In the genomic region with DNA sequence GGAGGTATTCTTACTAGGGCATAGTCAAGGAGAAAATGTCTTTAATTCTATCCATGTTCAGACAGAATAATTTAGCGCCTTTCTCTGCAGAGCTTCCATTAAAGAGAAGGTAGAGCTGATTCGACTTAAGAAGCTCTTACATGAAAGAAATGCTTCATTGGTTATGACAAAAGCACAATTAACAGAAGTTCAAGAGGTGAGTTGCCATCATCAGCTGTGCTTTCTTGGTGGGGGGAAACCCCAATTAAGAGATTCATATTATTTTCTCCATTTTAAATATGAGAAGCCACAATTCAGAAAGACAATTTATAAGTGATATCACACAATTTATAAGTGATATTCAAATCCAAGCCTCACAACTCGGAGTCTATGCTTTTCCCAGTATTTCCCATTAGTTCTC, we compare ENCODE assay signal across 12 cellular contexts. TPM values are rescaled to one million over a fixed set of nuclear protein-coding genes. Genes with fewer than 3 reads are reported as not detected.
A peak's percentile ranks its signal among the peaks of the same experiment; 100 is the strongest.
DNase-seq lines count a peak whose midpoint lies in the region; ATAC-seq and TF ChIP-seq lines count a peak whose summit lies in the region.
"Had no signal": no experiment of that assay in that cellular context is flagged by ENCODE, and none has a peak within 500 bp of the region (broad histone marks: within the 10 kb centered on the region; RNA-seq: fewer than 3 reads in every experiment).

No MANE protein-coding gene starts in this region.

- no peaks in the 10 kb centered on the region for H3K27me3 ChIP-seq in PC-3 (ENCODE audit: low read length)
- H3K27me3 ChIP-seq in iPS-18a (ENCODE audit: control insufficient read depth, insufficient read depth, low read length) = no peaks in the 10 kb centered on the region
- H3K27me3 ChIP-seq: upper lobe of left lung had no signal

- no peaks in the 10 kb centered on the region for H3K9me3 Mint-ChIP-seq in activated T-cell treated with anti-CD3 and anti-CD28 coated beads, Interleukin-2, amount 50 U/mL, for 72 hours
- no peaks in the 10 kb centered on the region for H3K9me3 Mint-ChIP-seq in stimulated activated naive B cell treated with anti-CD40 and anti-IgM and Interleukin-4, amounts not matched to agents 10 μg/mL and 1 μg/mL and 100 μg/mL, for 72 hours

- TF ChIP-seq CTCF in PC-3 (conservative IDR thresholded peaks at IDR 0.05; ENCODE audit: low read depth, low read length) = no peak

- intact Hi-C loops in PC-3 (cut with micrococcal nuclease) = no loop called here

- 0 out of 2 replicates have a peak overlapping the region, but pooled peaks have one; percentile 78 for H2AFZ ChIP-seq in PC-3 (ENCODE audit: low read length)

- no peak overlapping the region for H3K9ac ChIP-seq in PC-3 (ENCODE audit: low read length)
- H3K9ac ChIP-seq in iPS-18a (ENCODE audit: low read length) = peak overlapping the region; percentile 90

- H3K4me1 Mint-ChIP-seq in activated T-cell treated with anti-CD3 and anti-CD28 coated beads, Interleukin-2, amount 50 U/mL, for 72 hours (ENCODE audit: low read depth) = peaks cover 21% of the 10 kb centered on the region
- H3K4me1 Mint-ChIP-seq in stimulated activated naive B cell treated with anti-CD40 and anti-IgM and Interleukin-4, amounts not matched to agents 10 μg/mL and 1 μg/mL and 100 μg/mL, for 72 hours = peaks cover 17 to 27% of the 10 kb centered on the region in 2 donors

- peaks cover 15% of the 10 kb centered on the region for H3K4me1 ChIP-seq in PC-3 (ENCODE audit: insufficient read depth, low read length)
- H3K4me1 ChIP-seq in iPS-18a (ENCODE audit: control insufficient read depth, low read depth, low read length) = peaks cover 21% of the 10 kb centered on the region

- no TSS peak for BruUV-seq in PC-3 (replicated peaks; lab: Mats Ljungman, UMichigan)

- no peak overlapping the region for H3K4me3 ChIP-seq in PC-3 (ENCODE audit: low read length)
- H3K4me3 ChIP-seq in iPS-18a (ENCODE audit: low read length) = peak overlapping the region; percentile 66

- no peaks in the 10 kb centered on the region for H3K9me3 ChIP-seq in PC-3 (ENCODE audit: low read length)
- no peaks in the 10 kb centered on the region for H3K9me3 ChIP-seq in iPS-18a (ENCODE audit: control insufficient read depth, low read depth, low read length)
- H3K9me3 ChIP-seq: upper lobe of left lung had no signal

- no peaks in the 10 kb centered on the region for H3K36me3 ChIP-seq in PC-3 (ENCODE audit: low read depth, low read length)
- H3K36me3 ChIP-seq in iPS-18a (ENCODE audit: control insufficient read depth, low read depth, low read length) = no peaks in the 10 kb centered on the region
- H3K36me3 ChIP-seq: upper lobe of left lung had no signal

- no peak overlapping the region for H3K4me2 ChIP-seq in PC-3 (ENCODE audit: low read length)

- no peaks in the 10 kb centered on the region for H3K9me2 ChIP-seq in PC-3 (replicated peaks; ENCODE audit: low read length)

- no peak overlapping the region for H3K27ac Mint-ChIP-seq in activated T-cell treated with anti-CD3 and anti-CD28 coated beads, Interleukin-2, amount 50 U/mL, for 72 hours
- H3K27ac Mint-ChIP-seq in stimulated activated naive B cell treated with anti-CD40 and anti-IgM and Interleukin-4, amounts not matched to agents 10 μg/mL and 1 μg/mL and 100 μg/mL, for 72 hours = peak overlapping the region; percentile 88
- H3K27ac Mint-ChIP-seq: activated naive CD8-positive, alpha-beta T cell treated with anti-CD3 and anti-CD28 coated beads, Interleukin-2, amount 10 ng/mL, durations not matched to agents 7 days and 5 days had no signal

- POLR2A ChIA-PET in PC-3 (lab: Charles Lee; ENCODE audit: unreplicated experiment) = no interaction called here

- H3K27ac ChIP-seq in PC-3 (ENCODE audit: low read length) (no peak overlapping the region), iPS-18a (ENCODE audit: low read length) (peak overlapping the region; percentile 97)

- peak overlapping the region; percentile 75 to 82 for H3K4me3 Mint-ChIP-seq in activated T-cell treated with anti-CD3 and anti-CD28 coated beads, Interleukin-2, amount 50 U/mL, for 72 hours
- H3K4me3 Mint-ChIP-seq in stimulated activated naive B cell treated with anti-CD40 and anti-IgM and Interleukin-4, amounts not matched to agents 10 μg/mL and 1 μg/mL and 100 μg/mL, for 72 hours = peak overlapping the region; percentile 75 to 87

- no peaks in the 10 kb centered on the region for H3K79me2 ChIP-seq in PC-3 (ENCODE audit: low read length)

- CTCF ChIA-PET in PC-3 (lab: Charles Lee) = interaction anchor here (0.6 kb wide), 1 partner anchor 13 kb away, joined by 3 read pairs; no protein-coding TSS in a partner anchor

- no peaks in the 10 kb centered on the region for H3F3A ChIP-seq in PC-3 (ENCODE audit: low read length, unreplicated experiment)

- H3K36me3 Mint-ChIP-seq in activated T-cell treated with anti-CD3 and anti-CD28 coated beads, Interleukin-2, amount 50 U/mL, for 72 hours (ENCODE audit: insufficient read depth in 2 of 2) = no peaks in the 10 kb centered on the region
- H3K36me3 Mint-ChIP-seq in stimulated activated naive B cell treated with anti-CD40 and anti-IgM and Interleukin-4, amounts not matched to agents 10 μg/mL and 1 μg/mL and 100 μg/mL, for 72 hours = no peaks in the 10 kb centered on the region
- H3K36me3 Mint-ChIP-seq: activated naive CD8-positive, alpha-beta T cell treated with anti-CD3 and anti-CD28 coated beads, Interleukin-2, amount 10 ng/mL, durations not matched to agents 7 days and 5 days had no signal

- H4K20me1 ChIP-seq in PC-3 (ENCODE audit: low read length) = no peaks in the 10 kb centered on the region

- no peak for ATAC-seq in activated T-cell treated with anti-CD3 and anti-CD28 coated beads, Interleukin-2, amount 50 U/mL, for 72 hours (replicated peaks in 1 of 2)
- ATAC-seq in PC-3 = no peak
- ATAC-seq in stimulated activated naive B cell treated with anti-CD40 and anti-IgM and Interleukin-4, amounts not matched to agents 10 μg/mL and 1 μg/mL and 100 μg/mL, for 72 hours (replicated peaks) = peak; percentile 34 to 40

- DNase-seq in activated T-cell treated with anti-CD3 and anti-CD28 coated beads, Interleukin-2, amount 50 U/mL, for 72 hours = no peak
- DNase-seq in activated T-cell treated with anti-CD3 and anti-CD28 coated beads, Interleukin-2, amount 50 U/mL, for 1 hour = no peak
- DNase-seq in PC-3 = no peak
- DNase-seq in stimulated activated naive B cell treated with anti-CD40 and anti-IgM and Interleukin-4, amounts not matched to agents 10 μg/mL and 1 μg/mL and 100 μg/mL, for 72 hours = no peak
- no peak for DNase-seq in globus pallidus (ENCODE audit: low spot score)
- DNase-seq in NCI-H446 (lab: John Stamatoyannopoulos, UW) = no peak
- DNase-seq in stimulated activated CD4-positive, alpha-beta T cell treated with anti-CD3 and anti-CD28 coated beads, Interleukin-4, amount 100 ng/mL, for 1 hour = no peak
- DNase-seq: activated naive CD8-positive, alpha-beta T cell treated with anti-CD3 and anti-CD28 coated beads, Interleukin-2, amount 10 ng/mL, durations not matched to agents 7 days and 5 days; islet precursor cell; T1000; upper lobe of left lung had no signal

- no peaks in the 10 kb centered on the region for H3K27me3 Mint-ChIP-seq in activated T-cell treated with anti-CD3 and anti-CD28 coated beads, Interleukin-2, amount 50 U/mL, for 72 hours (ENCODE audit: low read depth)
- H3K27me3 Mint-ChIP-seq in stimulated activated naive B cell treated with anti-CD40 and anti-IgM and Interleukin-4, amounts not matched to agents 10 μg/mL and 1 μg/mL and 100 μg/mL, for 72 hours = no peaks in the 10 kb centered on the region

RNA-seq across cellular contexts. Expression of a gene that starts 27.8 kb away (rescaled TPM):
- total RNA-seq in activated T-cell treated with anti-CD3 and anti-CD28 coated beads, Interleukin-2, amount 50 U/mL, for 72 hours = not detected
- 0.33 TPM in 1 of 2 replicates, not detected in the other for total RNA-seq in PC-3 (2014; rRNA removed)
- total RNA-seq: activated naive CD8-positive, alpha-beta T cell treated with anti-CD3 and anti-CD28 coated beads, Interleukin-2, amount 10 ng/mL, durations not matched to agents 7 days and 5 days had no signal

RNA-seq across cellular contexts. Expression of a gene that starts 38.4 kb away (rescaled TPM):
- total RNA-seq in activated T-cell treated with anti-CD3 and anti-CD28 coated beads, Interleukin-2, amount 50 U/mL, for 72 hours = 1,000 to 10,000 TPM; 1,220 to 1,492 TPM
- total RNA-seq in PC-3 (2014; rRNA removed) = 682 and 772 TPM in 2 replicates

Comparison
In these comparisons a context has a peak if more than half of its experiments do, and no peak if none do; other contexts are left out.
1. ATAC-seq: peak in stimulated activated naive B cell treated with anti-CD40 and anti-IgM and Interleukin-4, amounts not matched to agents 10 μg/mL and 1 μg/mL and 100 μg/mL, for 72 hours (2 of 2); none in activated T-cell treated with anti-CD3 and anti-CD28 coated beads, Interleukin-2, amount 50 U/mL, for 72 hours (0 of 2) and PC-3 (single experiment).